1 cellular context compared by ENCODE assay signal in the genomic region with DNA sequence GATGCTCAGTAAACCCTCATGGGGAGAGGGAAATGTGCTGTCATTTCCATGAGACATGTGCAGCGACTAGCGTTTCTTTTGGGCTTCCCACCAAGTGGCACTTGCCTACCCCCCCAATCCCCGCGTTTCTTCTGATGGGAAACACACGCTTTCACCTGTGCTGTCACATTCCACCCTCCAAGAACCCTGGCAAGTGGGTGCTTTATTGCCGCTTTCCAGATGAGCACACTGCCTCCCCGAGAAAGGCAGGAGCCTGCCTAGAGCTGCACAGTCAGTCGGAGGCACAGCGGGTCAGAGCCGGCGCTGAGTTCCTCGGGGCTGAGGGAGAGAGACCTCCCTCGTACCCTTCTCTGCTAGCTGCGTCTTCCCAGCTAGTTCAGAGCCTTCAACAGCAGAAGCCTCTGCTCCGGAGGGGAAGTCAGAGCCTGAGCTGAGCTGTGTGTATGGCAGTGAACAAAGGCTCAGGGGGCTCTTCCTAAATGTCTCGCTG.
TF ChIP-seq lines count a peak whose summit lies in the region.

No MANE protein-coding gene starts in this region.

TF ChIP-seq in GM23338, 12 proteins besides CTCF, POLR2A, EP300 and RAD21:
- TF ChIP-seq ZNF331 (CRISPR knock-in tag; IDR thresholded peaks at IDR 0.05; ENCODE audit: low read depth) (no peak), STAT1 (IDR thresholded peaks at IDR 0.05; ENCODE audit: unreplicated experiment) (no peak), POLR2AphosphoS5 (IDR thresholded peaks at IDR 0.05; ENCODE audit: low read depth) (no peak), EZH2 (IDR thresholded peaks at IDR 0.05; ENCODE audit: low read depth, unreplicated experiment) (no peak), ZNF114 (CRISPR knock-in tag; IDR thresholded peaks at IDR 0.05) (no peak), NANOG (IDR thresholded peaks at IDR 0.05; ENCODE audit: borderline replicate concordance) (no peak), EZH2phosphoT487 (IDR thresholded peaks at IDR 0.05; ENCODE audit: unreplicated experiment) (no peak)
- TF ChIP-seq, protein P1, sequence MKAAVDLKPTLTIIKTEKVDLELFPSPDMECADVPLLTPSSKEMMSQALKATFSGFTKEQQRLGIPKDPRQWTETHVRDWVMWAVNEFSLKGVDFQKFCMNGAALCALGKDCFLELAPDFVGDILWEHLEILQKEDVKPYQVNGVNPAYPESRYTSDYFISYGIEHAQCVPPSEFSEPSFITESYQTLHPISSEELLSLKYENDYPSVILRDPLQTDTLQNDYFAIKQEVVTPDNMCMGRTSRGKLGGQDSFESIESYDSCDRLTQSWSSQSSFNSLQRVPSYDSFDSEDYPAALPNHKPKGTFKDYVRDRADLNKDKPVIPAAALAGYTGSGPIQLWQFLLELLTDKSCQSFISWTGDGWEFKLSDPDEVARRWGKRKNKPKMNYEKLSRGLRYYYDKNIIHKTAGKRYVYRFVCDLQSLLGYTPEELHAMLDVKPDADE (IDR thresholded peaks at IDR 0.05): no peak
- TF ChIP-seq, protein P2, sequence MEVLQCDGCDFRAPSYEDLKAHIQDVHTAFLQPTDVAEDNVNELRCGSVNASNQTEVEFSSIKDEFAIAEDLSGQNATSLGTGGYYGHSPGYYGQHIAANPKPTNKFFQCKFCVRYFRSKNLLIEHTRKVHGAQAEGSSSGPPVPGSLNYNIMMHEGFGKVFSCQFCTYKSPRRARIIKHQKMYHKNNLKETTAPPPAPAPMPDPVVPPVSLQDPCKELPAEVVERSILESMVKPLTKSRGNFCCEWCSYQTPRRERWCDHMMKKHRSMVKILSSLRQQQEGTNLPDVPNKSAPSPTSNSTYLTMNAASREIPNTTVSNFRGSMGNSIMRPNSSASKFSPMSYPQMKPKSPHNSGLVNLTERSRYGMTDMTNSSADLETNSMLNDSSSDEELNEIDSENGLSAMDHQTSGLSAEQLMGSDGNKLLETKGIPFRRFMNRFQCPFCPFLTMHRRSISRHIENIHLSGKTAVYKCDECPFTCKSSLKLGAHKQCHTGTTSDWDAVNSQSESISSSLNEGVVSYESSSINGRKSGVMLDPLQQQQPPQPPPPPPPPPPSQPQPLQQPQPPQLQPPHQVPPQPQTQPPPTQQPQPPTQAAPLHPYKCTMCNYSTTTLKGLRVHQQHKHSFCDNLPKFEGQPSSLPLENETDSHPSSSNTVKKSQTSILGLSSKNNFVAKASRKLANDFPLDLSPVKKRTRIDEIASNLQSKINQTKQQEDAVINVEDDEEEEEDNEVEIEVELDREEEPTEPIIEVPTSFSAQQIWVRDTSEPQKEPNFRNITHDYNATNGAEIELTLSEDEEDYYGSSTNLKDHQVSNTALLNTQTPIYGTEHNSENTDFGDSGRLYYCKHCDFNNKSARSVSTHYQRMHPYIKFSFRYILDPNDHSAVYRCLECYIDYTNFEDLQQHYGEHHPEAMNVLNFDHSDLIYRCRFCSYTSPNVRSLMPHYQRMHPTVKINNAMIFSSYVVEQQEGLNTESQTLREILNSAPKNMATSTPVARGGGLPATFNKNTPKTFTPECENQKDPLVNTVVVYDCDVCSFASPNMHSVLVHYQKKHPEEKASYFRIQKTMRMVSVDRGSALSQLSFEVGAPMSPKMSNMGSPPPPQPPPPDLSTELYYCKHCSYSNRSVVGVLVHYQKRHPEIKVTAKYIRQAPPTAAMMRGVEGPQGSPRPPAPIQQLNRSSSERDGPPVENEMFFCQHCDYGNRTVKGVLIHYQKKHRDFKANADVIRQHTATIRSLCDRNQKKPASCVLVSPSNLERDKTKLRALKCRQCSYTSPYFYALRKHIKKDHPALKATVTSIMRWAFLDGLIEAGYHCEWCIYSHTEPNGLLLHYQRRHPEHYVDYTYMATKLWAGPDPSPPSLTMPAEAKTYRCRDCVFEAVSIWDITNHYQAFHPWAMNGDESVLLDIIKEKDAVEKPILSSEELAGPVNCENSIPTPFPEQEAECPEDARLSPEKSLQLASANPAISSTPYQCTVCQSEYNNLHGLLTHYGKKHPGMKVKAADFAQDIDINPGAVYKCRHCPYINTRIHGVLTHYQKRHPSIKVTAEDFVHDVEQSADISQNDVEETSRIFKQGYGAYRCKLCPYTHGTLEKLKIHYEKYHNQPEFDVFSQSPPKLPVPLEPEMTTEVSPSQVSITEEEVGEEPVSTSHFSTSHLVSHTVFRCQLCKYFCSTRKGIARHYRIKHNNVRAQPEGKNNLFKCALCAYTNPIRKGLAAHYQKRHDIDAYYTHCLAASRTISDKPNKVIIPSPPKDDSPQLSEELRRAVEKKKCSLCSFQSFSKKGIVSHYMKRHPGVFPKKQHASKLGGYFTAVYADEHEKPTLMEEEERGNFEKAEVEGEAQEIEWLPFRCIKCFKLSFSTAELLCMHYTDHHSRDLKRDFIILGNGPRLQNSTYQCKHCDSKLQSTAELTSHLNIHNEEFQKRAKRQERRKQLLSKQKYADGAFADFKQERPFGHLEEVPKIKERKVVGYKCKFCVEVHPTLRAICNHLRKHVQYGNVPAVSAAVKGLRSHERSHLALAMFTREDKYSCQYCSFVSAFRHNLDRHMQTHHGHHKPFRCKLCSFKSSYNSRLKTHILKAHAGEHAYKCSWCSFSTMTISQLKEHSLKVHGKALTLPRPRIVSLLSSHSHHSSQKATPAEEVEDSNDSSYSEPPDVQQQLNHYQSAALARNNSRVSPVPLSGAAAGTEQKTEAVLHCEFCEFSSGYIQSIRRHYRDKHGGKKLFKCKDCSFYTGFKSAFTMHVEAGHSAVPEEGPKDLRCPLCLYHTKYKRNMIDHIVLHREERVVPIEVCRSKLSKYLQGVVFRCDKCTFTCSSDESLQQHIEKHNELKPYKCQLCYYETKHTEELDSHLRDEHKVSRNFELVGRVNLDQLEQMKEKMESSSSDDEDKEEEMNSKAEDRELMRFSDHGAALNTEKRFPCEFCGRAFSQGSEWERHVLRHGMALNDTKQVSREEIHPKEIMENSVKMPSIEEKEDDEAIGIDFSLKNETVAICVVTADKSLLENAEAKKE (CRISPR knock-in tag; IDR thresholded peaks at IDR 0.05): no peak
